In the genomic region with DNA sequence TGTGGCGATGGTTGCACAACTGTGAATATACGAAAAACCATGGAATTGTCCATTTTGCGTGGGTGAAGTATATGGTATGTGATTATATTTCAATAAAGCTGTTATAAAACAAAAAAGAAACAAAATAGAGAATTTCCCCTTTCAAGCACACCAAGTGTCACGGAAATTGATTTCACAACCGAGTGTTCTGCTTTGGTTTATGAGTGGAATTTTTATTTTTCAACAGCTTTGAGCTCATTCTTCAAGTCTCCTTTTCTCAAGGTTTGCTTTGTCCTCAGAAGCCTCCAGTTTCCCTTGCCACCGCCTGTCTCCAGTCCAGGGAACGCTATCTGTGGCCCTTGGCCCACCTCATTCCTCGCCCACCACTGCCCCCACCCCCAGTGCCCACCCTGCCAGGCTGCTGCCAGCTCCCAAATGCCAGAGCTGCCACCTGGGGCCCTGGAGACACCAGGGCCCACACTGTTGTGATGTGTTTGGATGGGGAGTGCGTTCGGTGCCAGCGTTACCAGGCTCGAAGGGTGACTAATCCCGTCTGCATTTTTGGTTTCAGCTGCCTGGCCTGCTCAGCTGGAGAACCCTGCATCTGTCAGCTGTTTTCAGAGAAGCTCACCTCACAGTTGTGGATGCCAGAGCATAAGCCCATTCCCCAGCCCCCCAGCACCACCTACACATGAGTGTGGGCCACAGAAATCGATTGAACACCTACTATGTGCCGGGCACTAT, we compare ENCODE assay signal across 1 cellular context.
TF ChIP-seq lines count a peak whose summit lies in the region.

No MANE protein-coding gene starts in this region.

TF ChIP-seq in A549, 52 proteins besides CTCF, POLR2A, EP300 and RAD21 (continued from another document):
- TF ChIP-seq, protein P1, sequence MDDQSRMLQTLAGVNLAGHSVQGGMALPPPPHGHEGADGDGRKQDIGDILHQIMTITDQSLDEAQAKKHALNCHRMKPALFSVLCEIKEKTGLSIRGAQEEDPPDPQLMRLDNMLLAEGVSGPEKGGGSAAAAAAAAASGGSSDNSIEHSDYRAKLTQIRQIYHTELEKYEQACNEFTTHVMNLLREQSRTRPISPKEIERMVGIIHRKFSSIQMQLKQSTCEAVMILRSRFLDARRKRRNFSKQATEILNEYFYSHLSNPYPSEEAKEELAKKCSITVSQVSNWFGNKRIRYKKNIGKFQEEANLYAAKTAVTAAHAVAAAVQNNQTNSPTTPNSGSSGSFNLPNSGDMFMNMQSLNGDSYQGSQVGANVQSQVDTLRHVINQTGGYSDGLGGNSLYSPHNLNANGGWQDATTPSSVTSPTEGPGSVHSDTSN (IDR thresholded peaks at IDR 0.05) = peak; percentile 76; the same call in 1 of the 2 replicates
- TF ChIP-seq RFX5 (IDR thresholded peaks at IDR 0.05) = no peak
- peak; percentile 74 for TF ChIP-seq MAFK (IDR thresholded peaks at IDR 0.05; ENCODE audit: partially characterized antibody)
- no peak for TF ChIP-seq KDM5A (IDR thresholded peaks at IDR 0.05)
